9 cellular contexts compared by ENCODE assay signal in the genomic region with DNA sequence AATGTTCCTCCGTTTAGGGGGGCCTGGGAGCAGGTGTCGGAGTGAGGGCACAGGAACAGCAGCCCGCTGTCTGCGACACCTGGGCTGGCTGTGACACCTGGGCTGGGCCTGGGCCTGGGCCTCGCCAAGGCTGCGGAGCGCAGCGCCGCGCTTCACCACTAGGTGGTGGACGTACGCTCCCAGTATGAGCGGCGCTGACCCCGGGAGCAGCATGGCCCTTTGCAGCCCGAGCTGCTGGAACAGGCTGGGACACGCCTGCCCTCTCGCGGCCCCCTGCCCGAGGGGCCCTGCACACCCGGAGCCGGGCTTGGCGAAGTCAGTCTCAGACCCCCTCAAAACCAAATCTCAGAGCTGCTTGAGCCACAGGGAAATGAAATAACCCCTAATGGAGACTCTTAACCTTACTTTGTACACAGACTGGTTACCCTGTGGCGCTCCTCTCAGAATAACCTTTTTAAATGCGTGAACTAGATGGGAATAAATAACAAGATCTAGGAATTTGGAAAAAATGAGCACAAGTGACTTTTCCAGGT. TPM values are rescaled to one million over a fixed set of nuclear protein-coding genes. Genes with fewer than 3 reads are reported as not detected.
DNase-seq lines count a peak whose midpoint lies in the region; ATAC-seq lines count a peak whose summit lies in the region.
"Had no signal": no experiment of that assay in that cellular context is flagged by ENCODE, and none has a peak within 500 bp of the region (broad histone marks: within the 10 kb centered on the region; RNA-seq: fewer than 3 reads in every experiment).

No MANE protein-coding gene starts in this region.

- DNase-seq in CD1c-positive myeloid dendritic cell (ENCODE audit: extremely low spot score) (peak; percentile 76), NCI-H774 (lab: John Stamatoyannopoulos, UW) (peak; percentile 59), medulla oblongata (ENCODE audit: extremely low spot score) (peak; percentile 83)
- DNase-seq in activated CD8-positive, alpha-beta T cell treated with anti-CD3 and anti-CD28 coated beads, Interleukin-2, amount 10 ng/mL, durations not matched to agents 7 days and 5 days, result peak; percentile 75
- DNase-seq in effector CD8-positive, alpha-beta T cell (lab: John Stamatoyannopoulos, UW), result peak; percentile 46
- peak; percentile 44 for DNase-seq in stimulated activated CD8-positive, alpha-beta memory T cell treated with anti-CD3 and anti-CD28 coated beads, Interleukin-12 subunit alpha, Interleukin-12 subunit beta, amount 100 ng/mL, for 4 hours (ENCODE audit: low read depth)

- H3K27me3 Mint-ChIP-seq in activated CD8-positive, alpha-beta T cell treated with anti-CD3 and anti-CD28 coated beads, Interleukin-2, amount 10 ng/mL, durations not matched to agents 7 days and 5 days (ENCODE audit: low read depth), result peaks cover 7% of the 10 kb centered on the region

- peak; percentile 100 for ATAC-seq in GM19351 (IDR thresholded peaks at IDR 0.05; ENCODE audit: unreplicated experiment)
- peak; percentile 100 for ATAC-seq in HG03432 (IDR thresholded peaks at IDR 0.05; ENCODE audit: unreplicated experiment)
- peak; percentile 100 for ATAC-seq in activated CD8-positive, alpha-beta T cell treated with anti-CD3 and anti-CD28 coated beads, Interleukin-2, amount 10 ng/mL, durations not matched to agents 7 days and 5 days

- POLR2A ChIA-PET in activated CD8-positive, alpha-beta T cell treated with anti-CD3 and anti-CD28 coated beads, Interleukin-2, amount 10 ng/mL, durations not matched to agents 7 days and 5 days (lab: Charles Lee), result interaction anchor here (1.0 kb wide), 1 partner anchor 298 kb away, joined by 3 read pairs; no protein-coding TSS in a partner anchor

- no peaks in the 10 kb centered on the region for H3K4me1 Mint-ChIP-seq in activated CD8-positive, alpha-beta T cell treated with anti-CD3 and anti-CD28 coated beads, Interleukin-2, amount 10 ng/mL, durations not matched to agents 7 days and 5 days (ENCODE audit: low read depth)

- H3K9me3 Mint-ChIP-seq in activated CD8-positive, alpha-beta T cell treated with anti-CD3 and anti-CD28 coated beads, Interleukin-2, amount 10 ng/mL, durations not matched to agents 7 days and 5 days (ENCODE audit: insufficient read depth), result no peaks in the 10 kb centered on the region
- H3K9me3 Mint-ChIP-seq: T-helper 1 cell treated with Interleukin-12 subunit alpha and Interleukin-12 subunit beta and Interleukin-4 antibody, amounts not matched to agents 30 μg/mL and 1 μg/mL, for 36 hours had no signal

- H3K4me3 Mint-ChIP-seq in activated CD8-positive, alpha-beta T cell treated with anti-CD3 and anti-CD28 coated beads, Interleukin-2, amount 10 ng/mL, durations not matched to agents 7 days and 5 days, result no peak overlapping the region
- H3K4me3 Mint-ChIP-seq: T-helper 1 cell treated with Interleukin-12 subunit alpha and Interleukin-12 subunit beta and Interleukin-4 antibody, amounts not matched to agents 30 μg/mL and 1 μg/mL, for 36 hours had no signal

- H3K36me3 Mint-ChIP-seq in activated CD8-positive, alpha-beta T cell treated with anti-CD3 and anti-CD28 coated beads, Interleukin-2, amount 10 ng/mL, durations not matched to agents 7 days and 5 days (ENCODE audit: low read depth), result no peaks in the 10 kb centered on the region

- no peak overlapping the region for H3K27ac Mint-ChIP-seq in activated CD8-positive, alpha-beta T cell treated with anti-CD3 and anti-CD28 coated beads, Interleukin-2, amount 10 ng/mL, durations not matched to agents 7 days and 5 days
- H3K27ac Mint-ChIP-seq: T-helper 1 cell treated with Interleukin-12 subunit alpha and Interleukin-12 subunit beta and Interleukin-4 antibody, amounts not matched to agents 30 μg/mL and 1 μg/mL, for 36 hours had no signal

- CTCF ChIA-PET in activated CD8-positive, alpha-beta T cell treated with anti-CD3 and anti-CD28 coated beads, Interleukin-2, amount 10 ng/mL, durations not matched to agents 7 days and 5 days (lab: Charles Lee), result interaction anchor here (0.7 to 4.4 kb wide), 10 partner anchors 9 to 298 kb away, joined by 3 to 43 read pairs (median 4); a partner anchor contains a TSS

RNA-seq across cellular contexts. Expression of a gene that starts 38.6 kb away (rescaled TPM):
- total RNA-seq in activated CD8-positive, alpha-beta T cell treated with anti-CD3 and anti-CD28 coated beads, Interleukin-2, amount 10 ng/mL, durations not matched to agents 7 days and 5 days, result not detected

Comparison
In these comparisons a context has a peak if more than half of its experiments do, and no peak if none do; other contexts are left out.
1. Peak in every context shown above with its lines: DNase-seq and ATAC-seq.